Comparison of ENCODE assay signal across 8 cellular contexts in the genomic region with DNA sequence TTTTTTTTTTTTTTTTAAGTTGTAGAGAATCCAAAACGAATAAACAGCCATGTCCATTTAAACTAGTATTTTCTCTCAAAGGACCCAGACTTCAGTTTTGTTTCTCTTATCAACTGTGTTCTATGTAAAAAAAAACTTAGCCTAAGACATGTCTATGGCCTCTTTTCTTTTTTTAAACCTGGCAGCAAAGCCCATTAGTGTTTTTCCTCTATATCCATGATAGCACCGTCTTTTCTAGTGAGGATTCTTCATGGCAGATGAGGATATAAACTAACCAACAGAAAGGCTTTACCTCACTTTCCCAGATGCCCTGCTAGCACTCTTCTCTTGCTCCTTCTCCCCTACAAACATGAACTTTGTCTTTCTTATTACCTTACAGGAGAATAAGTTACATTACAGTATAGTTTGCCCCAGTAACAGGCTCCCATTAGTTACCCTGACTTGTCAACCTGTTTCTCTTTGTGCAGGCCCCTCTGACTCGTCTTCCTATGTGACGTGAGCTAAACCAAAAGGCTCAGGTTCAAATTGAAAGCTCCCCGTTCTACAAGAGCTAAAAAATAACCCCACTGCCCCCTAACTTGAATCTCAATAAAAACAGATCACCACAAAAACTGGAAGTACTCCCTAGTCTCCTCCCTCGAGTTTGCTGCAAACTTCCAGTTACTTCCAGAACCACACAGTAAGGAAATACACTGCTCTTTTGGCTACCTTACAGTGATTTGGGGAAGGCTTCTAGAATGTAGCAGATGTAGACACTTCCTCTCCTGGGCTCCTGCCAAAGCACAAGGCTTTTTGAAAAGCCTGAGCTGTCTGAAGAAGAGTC. TPM values are rescaled to one million over a fixed set of nuclear protein-coding genes. Genes with fewer than 3 reads are reported as not detected.
DNase-seq lines count a peak whose midpoint lies in the region; ATAC-seq and TF ChIP-seq lines count a peak whose summit lies in the region.

No MANE protein-coding gene starts in this region.

- peak overlapping the region; percentile 14 for H3K4me3 Mint-ChIP-seq in chondrocyte (ENCODE audit: unreplicated experiment)

- H3K27ac Mint-ChIP-seq in chondrocyte (ENCODE audit: unreplicated experiment): peak overlapping the region; percentile 83

- H3K9ac ChIP-seq in BLaER1: no peak overlapping the region

- peak; percentile 49 for DNase-seq in NCI-H446 treated with DMSO at 0.1 percent for 48 hours (lab: John Stamatoyannopoulos, UW)
- DNase-seq in chondrocyte (ENCODE audit: low spot score): no peak
- DNase-seq in middle frontal gyrus (ENCODE audit: extremely low spot score, low spot score): peak; percentile 54
- DNase-seq in activated effector memory CD4-positive, alpha-beta T cell treated with Interleukin-2 at 50 U/mL for 16 hours: no peak
- no peak for DNase-seq in activated naive CD4-positive, alpha-beta T cell treated with Interleukin-2 at 50 U/mL for 16 hours

- no peaks in the 10 kb centered on the region for H3K9me3 ChIP-seq in BLaER1

- H4K20me1 ChIP-seq in BLaER1: peaks cover 61% of the 10 kb centered on the region

- H3K27ac ChIP-seq in BLaER1: 0 out of 2 replicates have a peak overlapping the region, but pooled peaks have one; percentile 28

- no peak overlapping the region for H3K4me2 ChIP-seq in BLaER1

- H3K9me3 Mint-ChIP-seq in chondrocyte (ENCODE audit: low read depth): no peaks in the 10 kb centered on the region

- peaks cover 13% of the 10 kb centered on the region for H3K36me3 Mint-ChIP-seq in chondrocyte (ENCODE audit: low read depth)

- H3K4me3 ChIP-seq in BLaER1: no peak overlapping the region

- no peaks in the 10 kb centered on the region for H3K27me3 Mint-ChIP-seq in chondrocyte (ENCODE audit: low read depth)

- H3K36me3 ChIP-seq in BLaER1: peaks cover 69% of the 10 kb centered on the region

- peaks cover 6% of the 10 kb centered on the region; the same call in 1 of the 2 replicates for H3K4me1 ChIP-seq in BLaER1

- H3K4me1 Mint-ChIP-seq in chondrocyte (ENCODE audit: low read depth): peaks cover 24% of the 10 kb centered on the region

- no peak for TF ChIP-seq CTCF in chondrocyte (IDR thresholded peaks at IDR 0.05)

- no peaks in the 10 kb centered on the region for H3K27me3 ChIP-seq in BLaER1

- ATAC-seq in HG02981 (IDR thresholded peaks at IDR 0.05; ENCODE audit: unreplicated experiment) (no peak), GM18520 (IDR thresholded peaks at IDR 0.05; ENCODE audit: unreplicated experiment) (no peak)

RNA-seq across cellular contexts. Expression of gene P4HA1, which starts 20.1 kb away (rescaled TPM):
- 126 to 179 TPM (median 174 TPM) in 3 replicates for total RNA-seq in chondrocyte

RNA-seq across cellular contexts. Expression of gene NUDT13, which starts 33.7 kb away (rescaled TPM):
- total RNA-seq in chondrocyte: 1.7 to 2.2 TPM (median 2.0 TPM) in 3 replicates

Comparison
In these comparisons a context has a peak if more than half of its experiments do, and no peak if none do; other contexts are left out.
1. DNase-seq: peak in NCI-H446 treated with DMSO at 0.1 percent for 48 hours (single experiment) and middle frontal gyrus (single experiment); none in chondrocyte (single experiment), activated effector memory CD4-positive, alpha-beta T cell treated with Interleukin-2 at 50 U/mL for 16 hours (single experiment) and activated naive CD4-positive, alpha-beta T cell treated with Interleukin-2 at 50 U/mL for 16 hours (single experiment).